Comparison of ENCODE assay signal across 8 cellular contexts in the genomic region with DNA sequence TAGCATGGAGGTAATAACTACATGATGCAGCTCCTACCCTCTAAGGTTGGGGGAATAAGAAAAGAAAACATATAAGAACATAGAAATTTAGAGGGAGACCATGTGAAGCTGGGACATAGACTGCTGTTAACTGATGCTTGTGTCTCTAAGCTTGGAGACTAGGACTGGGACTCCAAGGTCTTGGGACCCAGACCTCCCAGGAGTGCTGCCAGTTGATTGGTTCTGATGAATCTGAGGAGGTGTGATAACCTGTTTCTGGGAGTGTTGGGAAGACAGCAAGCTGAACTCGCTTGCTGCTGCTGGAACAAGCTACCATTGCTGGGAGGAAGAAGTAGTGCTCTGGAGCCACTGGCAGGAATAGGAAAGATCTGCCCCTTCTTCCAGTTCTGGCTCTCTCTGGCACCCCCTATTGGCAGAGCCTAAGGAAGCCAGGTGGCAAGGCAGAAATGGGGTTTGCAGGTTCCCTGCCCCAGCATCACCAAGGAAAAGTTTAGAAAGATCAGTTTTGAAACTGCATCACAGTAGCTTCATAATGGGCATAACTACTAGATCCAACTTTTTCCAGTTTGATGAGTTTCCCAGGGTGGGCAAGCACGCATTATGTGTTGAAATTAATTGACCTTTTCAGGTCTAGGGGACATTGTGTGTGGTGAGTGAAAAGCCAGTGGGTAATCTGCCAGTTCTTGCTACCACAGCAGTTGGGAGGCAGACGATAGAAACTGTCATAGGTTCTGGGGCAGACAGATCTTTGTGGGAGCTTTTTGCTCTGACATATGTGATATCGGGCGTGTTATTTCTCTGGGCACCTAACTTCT.
A peak's percentile ranks its signal among the peaks of the same experiment; 100 is the strongest.
DNase-seq lines count a peak whose midpoint lies in the region; ATAC-seq, FAIRE-seq and TF ChIP-seq lines count a peak whose summit lies in the region.

No MANE protein-coding gene starts in this region.

- H3K36me3 ChIP-seq in BJ (ENCODE audit: control insufficient read depth, insufficient read depth, low read length) (no peaks in the 10 kb centered on the region), colonic mucosa (no peaks in the 10 kb centered on the region), pancreas (no peaks in the 10 kb centered on the region)

- POLR2A ChIA-PET in BJ (lab: Charles Lee): no interaction called here

- intact Hi-C loops in colonic mucosa (cut with DNase I) (no loop called here), pancreas (cut with DNase I) (no loop called here)

- WGBS in pancreas, 2 donors: 78 to 82% methylated on average over 5 of the region's 5 CpGs

- no peak overlapping the region for H3K9ac ChIP-seq in colonic mucosa (ENCODE audit: low read depth in 2 of 2, low read length in 2 of 2)

- H3K9me3 ChIP-seq in colonic mucosa: no peaks in the 10 kb centered on the region
- no peaks in the 10 kb centered on the region for H3K9me3 ChIP-seq in pancreas

- CTCF ChIA-PET in BJ (lab: Yijun Ruan, JAX): interaction anchor here (0.7 to 2.4 kb wide), 11 partner anchors 10 to 276 kb away, joined by 3 to 9 read pairs (median 3); no protein-coding TSS in a partner anchor

- peak; percentile 48 for TF ChIP-seq CTCF in BJ (IDR thresholded peaks at IDR 0.05; ENCODE audit: insufficient read depth, low read depth, low read length)
- TF ChIP-seq CTCF in colonic mucosa (IDR thresholded peaks at IDR 0.05): peak; percentile 59
- peak in 3 of 4 donors; percentile 19 to 40 (median 35) for TF ChIP-seq CTCF in pancreas (IDR thresholded peaks at IDR 0.05)

- DNase-seq in BJ (ENCODE audit: low read depth): no peak
- peak; percentile 36 for DNase-seq in H4 (ENCODE audit: low spot score)
- DNase-seq in RPMI7951 (ENCODE audit: low read depth): peak; percentile 16
- peak; percentile 60 for DNase-seq in colonic mucosa
- peak in 4 of 6 donors; percentile 17 to 42 (median 36) for DNase-seq in pancreas

- H3K4me1 ChIP-seq in colonic mucosa (no peaks in the 10 kb centered on the region), pancreas (peaks cover 0 to 18% (median 4%) of the 10 kb centered on the region in 3 donors)

- FAIRE-seq in pancreas (lab: Jason Lieb, UNC): no peak

- H3K27me3 ChIP-seq in BJ (ENCODE audit: control insufficient read depth, insufficient read depth, low read length) (no peaks in the 10 kb centered on the region), colonic mucosa (no peaks in the 10 kb centered on the region), pancreas (no peaks in the 10 kb centered on the region)

- H3K27ac ChIP-seq in colonic mucosa (no peak overlapping the region), pancreas (no peak overlapping the region)

- H3K4me3 ChIP-seq in BJ (ENCODE audit: low read depth, low read length) (no peak overlapping the region), colonic mucosa (no peak overlapping the region), pancreas (no peak overlapping the region)

- ATAC-seq in pancreas (peak; percentile 55 to 85 (median 64)), HG03108 (IDR thresholded peaks at IDR 0.05; ENCODE audit: unreplicated experiment) (no peak), HG03025 (IDR thresholded peaks at IDR 0.05; ENCODE audit: low FRiP score, unreplicated experiment) (no peak), GM19324 (IDR thresholded peaks at IDR 0.05; ENCODE audit: low FRiP score, unreplicated experiment) (no peak)

Comparison
In these comparisons a context has a peak if more than half of its experiments do, and no peak if none do; other contexts are left out.
1. ATAC-seq: peak in pancreas (4 of 4); none in HG03108 (single experiment), HG03025 (single experiment) and GM19324 (single experiment).
2. Peak in every context shown above with its lines, with median percentiles within 50 percentile points of each other: CTCF ChIP-seq.